Comparison of ENCODE assay signal across 8 cellular contexts in the genomic region with DNA sequence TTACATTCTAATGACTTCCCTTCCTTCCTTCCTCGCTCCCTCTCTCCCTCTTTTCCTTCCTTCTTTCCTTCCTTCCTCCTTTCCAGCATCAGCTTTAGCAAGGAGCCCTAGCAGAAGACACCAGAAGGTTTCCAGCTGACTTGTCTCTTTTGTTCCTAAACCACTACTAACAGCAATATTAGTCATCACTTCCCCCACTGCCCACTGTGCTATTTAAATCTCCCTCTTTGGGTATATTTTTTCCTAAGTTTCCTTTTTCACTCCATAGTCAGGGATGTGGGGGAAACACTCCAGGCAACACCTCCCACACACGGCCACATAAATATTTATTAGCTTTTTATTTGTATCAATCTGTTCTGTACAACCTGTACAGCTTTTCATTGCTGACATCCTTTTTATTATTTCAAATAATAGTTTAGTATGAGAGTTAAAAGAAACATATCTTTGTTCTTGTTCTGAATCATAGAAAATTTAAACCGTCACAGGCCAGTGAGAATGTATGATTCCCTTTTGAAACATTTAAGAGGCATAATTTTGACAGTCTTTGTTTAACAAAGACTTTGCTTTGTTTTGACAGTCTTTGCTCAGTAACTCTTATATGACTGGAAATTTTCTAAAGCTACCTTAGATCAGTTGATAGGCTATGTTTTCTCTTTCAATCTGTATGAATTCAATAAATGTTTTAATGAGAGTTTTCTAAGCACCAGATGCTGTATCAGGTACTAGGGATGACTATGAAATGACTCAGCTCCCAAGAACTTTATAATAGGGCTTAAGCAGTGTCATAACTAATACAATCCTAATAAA.
DNase-seq lines count a peak whose midpoint lies in the region; ATAC-seq and TF ChIP-seq lines count a peak whose summit lies in the region.
"Not testable (repeated sequence)": the region's sequence is repeated elsewhere in the genome, so short reads cannot be mapped to it uniquely, and the experiment has no call there.

No MANE protein-coding gene starts in this region.

- ATAC-seq in GM18907 (IDR thresholded peaks at IDR 0.05; ENCODE audit: unreplicated experiment) (peak; percentile 59), HG03103 (IDR thresholded peaks at IDR 0.05; ENCODE audit: low read depth, unreplicated experiment) (peak; percentile 61), foreskin keratinocyte (peak; percentile 82)

- peaks cover 27% of the 10 kb centered on the region for H3K4me1 ChIP-seq in BLaER1
- not testable (repeated sequence) for H3K4me1 ChIP-seq in foreskin keratinocyte

- H3K36me3 ChIP-seq in BLaER1: not testable (repeated sequence)

- H3K9me3 ChIP-seq in BLaER1: not testable (repeated sequence)

- not testable (repeated sequence) for TF ChIP-seq CTCF in VCaP (conservative IDR thresholded peaks at IDR 0.05); foreskin keratinocyte (conservative IDR thresholded peaks at IDR 0.05)

- peak; percentile 2 for DNase-seq in H4 (ENCODE audit: low spot score)
- peak; percentile 32 for DNase-seq in LoVo (ENCODE audit: low spot score)
- peak; percentile 30 to 32 for DNase-seq in foreskin keratinocyte
- DNase-seq in myocyte (ENCODE audit: low read depth): peak; percentile 10

- not testable (repeated sequence) for H3K27me3 ChIP-seq in BLaER1, foreskin keratinocyte

- H3K9ac ChIP-seq in BLaER1: not testable (repeated sequence)

- not testable (repeated sequence) for H3K4me3 ChIP-seq in BLaER1

- H4K20me1 ChIP-seq in BLaER1: not testable (repeated sequence)

- H3K4me2 ChIP-seq in BLaER1: peak overlapping the region; percentile 66

- H3K27ac ChIP-seq in BLaER1 (peak overlapping the region; percentile 19), VCaP (peak overlapping the region; percentile 72)
- H3K27ac ChIP-seq in foreskin keratinocyte: not testable (repeated sequence)
